In genomic region chr4:157076578-157076947, GRCh38 we compare ENCODE assay signal across 10 cellular contexts. TPM values are rescaled to one million over a fixed set of nuclear protein-coding genes. Genes with fewer than 3 reads are reported as not detected.
A peak's percentile ranks its signal among the peaks of the same experiment; 100 is the strongest.
DNase-seq lines count a peak whose midpoint lies in the region; ATAC-seq and TF ChIP-seq lines count a peak whose summit lies in the region.
"Had no signal": no experiment of that assay in that cellular context is flagged by ENCODE, and none has a peak within 500 bp of the region (broad histone marks: within the 10 kb centered on the region; RNA-seq: fewer than 3 reads in every experiment).

No MANE protein-coding gene starts in this region.

- no peak overlapping the region for H3K27ac ChIP-seq in PC-3 (ENCODE audit: low read length)
- H3K27ac ChIP-seq in prostate gland, result peak overlapping the region in 1 of 2 donors; percentile 39

- H3K9me3 ChIP-seq in PC-3 (ENCODE audit: low read length) (no peaks in the 10 kb centered on the region), prostate gland (no peaks in the 10 kb centered on the region)

- H3K79me2 ChIP-seq in PC-3 (ENCODE audit: low read length), result no peaks in the 10 kb centered on the region

- no peaks in the 10 kb centered on the region for H3F3A ChIP-seq in PC-3 (ENCODE audit: low read length, unreplicated experiment)

- H3K4me3 Mint-ChIP-seq in activated CD4-positive, alpha-beta memory T cell treated with anti-CD3 and anti-CD28 coated beads, Interleukin-2, amount 10 ng/mL, durations not matched to agents 7 days and 5 days, result no peak overlapping the region

- H3K27me3 ChIP-seq in PC-3 (ENCODE audit: low read length), result no peaks in the 10 kb centered on the region
- no peaks in the 10 kb centered on the region for H3K27me3 ChIP-seq in prostate gland (replicated peaks; ENCODE audit: insufficient read depth)

- H3K4me3 ChIP-seq in PC-3 (ENCODE audit: low read length) (peak overlapping the region; percentile 92), foreskin fibroblast (ENCODE audit: low read depth in 1 of 2, low read length in 2 of 2) (peak overlapping the region; percentile 69 to 78), prostate gland (peak overlapping the region; percentile 47 to 55)

- CTCF ChIA-PET in PC-3 (lab: Charles Lee), result no interaction called here
- CTCF ChIA-PET in activated CD4-positive, alpha-beta memory T cell treated with anti-CD3 and anti-CD28 coated beads, Interleukin-2, amount 10 ng/mL, durations not matched to agents 7 days and 5 days (lab: Charles Lee), result no interaction called here

- peak overlapping the region; percentile 44 for H3K9ac ChIP-seq in PC-3 (ENCODE audit: low read length)

- H3K9me2 ChIP-seq in PC-3 (replicated peaks; ENCODE audit: low read length), result no peaks in the 10 kb centered on the region

- intact Hi-C loops in PC-3 (cut with micrococcal nuclease) (no loop called here), prostate gland (cut with DNase I) (no loop called here)

- TF ChIP-seq CTCF in GM10266 (IDR thresholded peaks at IDR 0.05; ENCODE audit: control insufficient read depth, insufficient read depth, low read depth, missing control alignments), result no peak
- TF ChIP-seq CTCF in PC-3 (conservative IDR thresholded peaks at IDR 0.05; ENCODE audit: low read depth, low read length), result no peak
- TF ChIP-seq CTCF in foreskin fibroblast (IDR thresholded peaks at IDR 0.05; ENCODE audit: low read depth, low read length), result no peak
- TF ChIP-seq CTCF in prostate gland (IDR thresholded peaks at IDR 0.05), result no peak

- H3K27ac Mint-ChIP-seq in activated CD4-positive, alpha-beta memory T cell treated with anti-CD3 and anti-CD28 coated beads, Interleukin-2, amount 10 ng/mL, durations not matched to agents 7 days and 5 days, result no peak overlapping the region

- H3K4me2 ChIP-seq in PC-3 (ENCODE audit: low read length), result peak overlapping the region; percentile 91

- H3K4me1 Mint-ChIP-seq in activated CD4-positive, alpha-beta memory T cell treated with anti-CD3 and anti-CD28 coated beads, Interleukin-2, amount 10 ng/mL, durations not matched to agents 7 days and 5 days, result no peaks in the 10 kb centered on the region

- H3K4me1 ChIP-seq in PC-3 (ENCODE audit: insufficient read depth, low read length) (peaks cover 15% of the 10 kb centered on the region; the same call in 1 of the 2 replicates), prostate gland (replicated peaks) (no peaks in the 10 kb centered on the region)

- TF ChIP-seq POLR2A in prostate gland (IDR thresholded peaks at IDR 0.05), result no peak

- H3K36me3 ChIP-seq in PC-3 (ENCODE audit: low read depth, low read length) (no peaks in the 10 kb centered on the region), prostate gland (no peaks in the 10 kb centered on the region)

- H3K27me3 Mint-ChIP-seq in activated CD4-positive, alpha-beta memory T cell treated with anti-CD3 and anti-CD28 coated beads, Interleukin-2, amount 10 ng/mL, durations not matched to agents 7 days and 5 days, result peaks cover 13% of the 10 kb centered on the region

- peak; percentile 14 for DNase-seq in GM10266 (ENCODE audit: extremely low spot score)
- DNase-seq in PC-3, result peak; percentile 12
- DNase-seq in foreskin fibroblast, result no peak
- no peak for DNase-seq in prostate gland (ENCODE audit: low spot score)
- DNase-seq in stimulated activated CD4-positive, alpha-beta T cell treated with anti-CD3 and anti-CD28 coated beads, Interleukin-1b, Interleukin-23, amount 100 ng/mL, for 48 hours, result no peak
- no peak for DNase-seq in activated CD4-positive, alpha-beta memory T cell treated with anti-CD3 and anti-CD28 coated beads, Interleukin-2, amount 10 ng/mL, durations not matched to agents 7 days and 5 days
- no peak for DNase-seq in activated CD8-positive, alpha-beta memory T cell treated with anti-CD3 and anti-CD28 coated beads, Interleukin-2, amount 50 U/mL, for 4 hours
- DNase-seq in Kasumi-1 (lab: John Stamatoyannopoulos, UW), result no peak
- DNase-seq: NCI-H1436 treated with DMSO at 0.1 percent for 48 hours; stimulated activated CD4-positive, alpha-beta T cell treated with anti-CD3 and anti-CD28 coated beads, Interleukin-4, amount 100 ng/mL, for 24 hours had no signal

- no peaks in the 10 kb centered on the region for H4K20me1 ChIP-seq in PC-3 (ENCODE audit: low read length)

- BruUV-seq in PC-3 (replicated peaks; lab: Mats Ljungman, UMichigan), result no TSS peak

- peak overlapping the region; percentile 100 for H2AFZ ChIP-seq in PC-3 (ENCODE audit: low read length)

- H3K36me3 Mint-ChIP-seq in activated CD4-positive, alpha-beta memory T cell treated with anti-CD3 and anti-CD28 coated beads, Interleukin-2, amount 10 ng/mL, durations not matched to agents 7 days and 5 days (ENCODE audit: low read depth), result no peaks in the 10 kb centered on the region

- POLR2A ChIA-PET in PC-3 (lab: Charles Lee; ENCODE audit: unreplicated experiment), result no interaction called here
- POLR2A ChIA-PET in activated CD4-positive, alpha-beta memory T cell treated with anti-CD3 and anti-CD28 coated beads, Interleukin-2, amount 10 ng/mL, durations not matched to agents 7 days and 5 days (lab: Charles Lee), result no interaction called here

- peak; percentile 39 for ATAC-seq in PC-3

- no peaks in the 10 kb centered on the region for H3K9me3 Mint-ChIP-seq in activated CD4-positive, alpha-beta memory T cell treated with anti-CD3 and anti-CD28 coated beads, Interleukin-2, amount 10 ng/mL, durations not matched to agents 7 days and 5 days

- 2% methylated on average over 8 of the region's 8 CpGs for WGBS in prostate gland

RNA-seq across cellular contexts. Expression of gene GLRB, which starts 0.6 kb away (rescaled TPM):
- total RNA-seq in PC-3 (2014; rRNA removed) (2.8 and 4.1 TPM in 2 replicates), prostate gland (10 to 100 TPM in 1 of 2 donors, 1 to 10 TPM in 1; 2.6 to 12.7 TPM)
- total RNA-seq in activated CD4-positive, alpha-beta memory T cell treated with anti-CD3 and anti-CD28 coated beads, Interleukin-2, amount 10 ng/mL, durations not matched to agents 7 days and 5 days, result not detected

Comparison
In these comparisons a context has a peak if more than half of its experiments do, and no peak if none do; other contexts are left out.
1. DNase-seq: peak in GM10266 (single experiment) and PC-3 (single experiment); none in foreskin fibroblast (0 of 2), prostate gland (single experiment), stimulated activated CD4-positive, alpha-beta T cell treated with anti-CD3 and anti-CD28 coated beads, Interleukin-1b, Interleukin-23, amount 100 ng/mL, for 48 hours (single experiment), activated CD4-positive, alpha-beta memory T cell treated with anti-CD3 and anti-CD28 coated beads, Interleukin-2, amount 10 ng/mL, durations not matched to agents 7 days and 5 days (single experiment), activated CD8-positive, alpha-beta memory T cell treated with anti-CD3 and anti-CD28 coated beads, Interleukin-2, amount 50 U/mL, for 4 hours (single experiment) and Kasumi-1 (0 of 2).
2. Peak in every context shown above with its lines, with median percentiles within 50 percentile points of each other: H3K4me3 ChIP-seq.